17 cellular contexts compared by ENCODE assay signal in genomic region chr5:173319610-173320100, GRCh38. TPM values are rescaled to one million over a fixed set of nuclear protein-coding genes. Genes with fewer than 3 reads are reported as not detected.
A peak's percentile ranks its signal among the peaks of the same experiment; 100 is the strongest.
DNase-seq lines count a peak whose midpoint lies in the region; ATAC-seq and TF ChIP-seq lines count a peak whose summit lies in the region.
"Had no signal": no experiment of that assay in that cellular context is flagged by ENCODE, and none has a peak within 500 bp of the region (broad histone marks: within the 10 kb centered on the region; RNA-seq: fewer than 3 reads in every experiment).

No MANE protein-coding gene starts in this region.

- no peak overlapping the region for H3K27ac Mint-ChIP-seq in CD4-positive, alpha-beta T cell
- H3K27ac Mint-ChIP-seq: activated CD4-positive, alpha-beta memory T cell treated with anti-CD3 and anti-CD28 coated beads for 36 hours had no signal

- WGBS in heart left ventricle, 4 donors: 64 to 73% (median 71%) methylated on average over 6 of the region's 6 CpGs
- 69 to 78% methylated on average over 6 of the region's 6 CpGs for WGBS in testis, 2 donors
- WGBS in aorta, 2 donors: 80 to 83% methylated on average over 6 of the region's 6 CpGs

- H3K9me3 ChIP-seq in heart left ventricle (no peaks in the 10 kb centered on the region), muscle layer of duodenum (ENCODE audit: control insufficient read depth in 1 of 2, low read length in 2 of 2) (no peaks in the 10 kb centered on the region), testis (no peaks in the 10 kb centered on the region), aorta (ENCODE audit: control insufficient read depth, low read length) (no peaks in the 10 kb centered on the region), WERI-Rb-1 (ENCODE audit: severe bottlenecking) (no peaks in the 10 kb centered on the region), SJCRH30 (replicated peaks) (no peaks in the 10 kb centered on the region)
- H3K9me3 ChIP-seq in CD4-positive, alpha-beta T cell (ENCODE audit: control insufficient read depth, low read length): no peaks in the 10 kb centered on the region
- H3K9me3 ChIP-seq: psoas muscle had no signal

- H3K27me3 Mint-ChIP-seq in CD4-positive, alpha-beta T cell: peaks cover 89% of the 10 kb centered on the region

- no peak for DNase-seq in RWPE1 (ENCODE audit: low spot score)
- no peak for DNase-seq in heart left ventricle
- no peak for DNase-seq in testis
- no peak for DNase-seq in aorta
- DNase-seq in WERI-Rb-1: no peak
- DNase-seq in SJCRH30: no peak
- DNase-seq in CD4-positive, alpha-beta T cell: no peak
- DNase-seq: activated CD4-positive, alpha-beta memory T cell treated with anti-CD3 and anti-CD28 coated beads for 36 hours; activated T-cell treated with anti-CD3 and anti-CD28 coated beads for 4 hours; H9; NCI-H1417; NCI-H2171; NCI-H69; OCI-M1; T-helper 2 cell had no signal

- H3K36me3 Mint-ChIP-seq in CD4-positive, alpha-beta T cell (ENCODE audit: low read depth): no peaks in the 10 kb centered on the region

- TF ChIP-seq POLR2A in heart left ventricle (IDR thresholded peaks at IDR 0.05) (no peak), testis (IDR thresholded peaks at IDR 0.05) (no peak)

- no peaks in the 10 kb centered on the region for H3K9me3 Mint-ChIP-seq in CD4-positive, alpha-beta T cell
- H3K9me3 Mint-ChIP-seq: activated CD4-positive, alpha-beta memory T cell treated with anti-CD3 and anti-CD28 coated beads for 36 hours; H9 had no signal

- ATAC-seq in heart left ventricle: peak in 2 of 4 donors; percentile 33 to 39
- no peak for ATAC-seq in aorta (ENCODE audit: low FRiP score)
- no peak for ATAC-seq in CD4-positive, alpha-beta T cell (ENCODE audit: poor library complexity)

- intact Hi-C loops in heart left ventricle (cut with DNase I) (loop anchor here in 1 of 10 donors (10.0 kb wide), 1 partner anchor 255 kb away; no protein-coding TSS in a partner anchor), testis (cut with DNase I; ENCODE audit: low total_unique reads) (no loop called here), aorta (cut with DNase I) (no loop called here)
- intact Hi-C loops in CD4-positive, alpha-beta T cell (cut with DNase I, micrococcal nuclease): no loop called here

- peaks cover 0 to 7% (median 0%) of the 10 kb centered on the region in 9 donors for H3K36me3 ChIP-seq in heart left ventricle
- no peaks in the 10 kb centered on the region for H3K36me3 ChIP-seq in muscle layer of duodenum (ENCODE audit: control insufficient read depth in 1 of 2, insufficient read depth in 2 of 2, low read length in 2 of 2)
- H3K36me3 ChIP-seq in testis (ENCODE audit: low read depth, missing control alignments): no peaks in the 10 kb centered on the region
- H3K36me3 ChIP-seq in aorta (ENCODE audit: control insufficient read depth in 1 of 2, insufficient read depth in 2 of 2, low read length in 1 of 2): no peaks in the 10 kb centered on the region
- no peaks in the 10 kb centered on the region; the same call in 1 of the 2 replicates for H3K36me3 ChIP-seq in WERI-Rb-1
- H3K36me3 ChIP-seq in SJCRH30: peaks cover 97% of the 10 kb centered on the region

- POLR2A ChIA-PET in RWPE1 (lab: Yijun Ruan, JAX; ENCODE audit: low non-redundant PET): no interaction called here
- POLR2A ChIA-PET in CD4-positive, alpha-beta T cell (lab: Charles Lee): no interaction called here

- CTCF ChIA-PET in RWPE1 (lab: Yijun Ruan, JAX): interaction anchor here (0.5 to 1.1 kb wide), 4 partner anchors 130 to 445 kb away, joined by 3 to 4 read pairs (median 3); no protein-coding TSS in a partner anchor
- CTCF ChIA-PET in CD4-positive, alpha-beta T cell (lab: Charles Lee): no interaction called here

- H3K4me3 Mint-ChIP-seq in CD4-positive, alpha-beta T cell: no peak overlapping the region
- H3K4me3 Mint-ChIP-seq: activated CD4-positive, alpha-beta memory T cell treated with anti-CD3 and anti-CD28 coated beads for 36 hours; H9 had no signal

- H3K27me3 ChIP-seq in heart left ventricle (peaks cover 0 to 1% (median 0%) of the 10 kb centered on the region in 9 donors), muscle layer of duodenum (ENCODE audit: low read depth, low read length) (peaks cover 1% of the 10 kb centered on the region), testis (no peaks in the 10 kb centered on the region), aorta (ENCODE audit: control insufficient read depth in 1 of 2, insufficient read depth in 2 of 2, low read length in 1 of 2) (no peaks in the 10 kb centered on the region), WERI-Rb-1 (ENCODE audit: insufficient read depth, low read depth, severe bottlenecking) (no peaks in the 10 kb centered on the region), SJCRH30 (no peaks in the 10 kb centered on the region)
- peaks cover 28% of the 10 kb centered on the region for H3K27me3 ChIP-seq in CD4-positive, alpha-beta T cell (ENCODE audit: control insufficient read depth, insufficient read depth, low read length)

- H3K4me1 Mint-ChIP-seq in CD4-positive, alpha-beta T cell (ENCODE audit: low read depth): peaks cover 1% of the 10 kb centered on the region

- TF ChIP-seq CTCF in RWPE1 (conservative IDR thresholded peaks at IDR 0.05; ENCODE audit: low read depth) (no peak), heart left ventricle (IDR thresholded peaks at IDR 0.05) (no peak), testis (IDR thresholded peaks at IDR 0.05) (no peak), WERI-Rb-1 (IDR thresholded peaks at IDR 0.05; ENCODE audit: low read depth, low read length) (no peak)
- TF ChIP-seq CTCF in CD4-positive, alpha-beta T cell (IDR thresholded peaks at IDR 0.05): no peak

- H3K4me3 ChIP-seq in heart left ventricle (no peak overlapping the region), muscle layer of duodenum (ENCODE audit: low read depth in 1 of 2, low read length in 2 of 2) (no peak overlapping the region), testis (no peak overlapping the region), aorta (ENCODE audit: low read length in 2 of 2) (no peak overlapping the region), WERI-Rb-1 (ENCODE audit: low read depth, low read length) (no peak overlapping the region), SJCRH30 (no peak overlapping the region)
- H3K4me3 ChIP-seq: psoas muscle had no signal

- peak overlapping the region; percentile 3; the same call in 1 of the 2 replicates for H3K27ac ChIP-seq in RWPE1
- H3K27ac ChIP-seq in heart left ventricle: peak overlapping the region; percentile 21 to 88 (median 78)
- H3K27ac ChIP-seq in muscle layer of duodenum (ENCODE audit: low read length): peak overlapping the region; percentile 22
- peak overlapping the region; percentile 6 to 14 for H3K27ac ChIP-seq in testis
- H3K27ac ChIP-seq in aorta (ENCODE audit: low read depth in 1 of 2, low read length in 2 of 2): no peak overlapping the region
- no peak overlapping the region for H3K27ac ChIP-seq in WERI-Rb-1
- H3K27ac ChIP-seq in SJCRH30: no peak overlapping the region
- H3K27ac ChIP-seq in CD4-positive, alpha-beta T cell (ENCODE audit: low read depth, low read length): no peak overlapping the region
- H3K27ac ChIP-seq: psoas muscle had no signal

- H3K4me1 ChIP-seq in heart left ventricle: peaks cover 12 to 76% (median 53%) of the 10 kb centered on the region in 12 donors
- H3K4me1 ChIP-seq in muscle layer of duodenum (ENCODE audit: control insufficient read depth in 1 of 2, insufficient read depth in 2 of 2, low read length in 2 of 2): peaks cover 4 to 52% of the 10 kb centered on the region in 2 donors
- peaks cover 32% of the 10 kb centered on the region for H3K4me1 ChIP-seq in testis
- no peaks in the 10 kb centered on the region for H3K4me1 ChIP-seq in aorta (ENCODE audit: control insufficient read depth in 1 of 2, insufficient read depth in 2 of 2, low read length in 2 of 2)
- peaks cover 14% of the 10 kb centered on the region for H3K4me1 ChIP-seq in SJCRH30

RNA-seq across cellular contexts. Expression of gene STC2, which starts 8.6 kb away (rescaled TPM):
- 10 to 100 TPM in 4 of 9 donors, 1 to 10 TPM in 5; 3.9 to 15.0 (median 8.6) TPM for total RNA-seq in heart left ventricle
- 10 to 100 TPM in 1 of 2 donors, 1 to 10 TPM in 1; 6.2 to 15.2 TPM for polyA plus RNA-seq in heart left ventricle
- 1 to 10 TPM in 1 of 2 donors, under 1 TPM in 1; 0.87 to 2.0 TPM for total RNA-seq in testis
- polyA plus RNA-seq in testis (ENCODE audit: insufficient read depth, low read depth, low replicate concordance): 2.0 TPM
- 1 to 10 TPM; 4.9 to 7.9 TPM for total RNA-seq in aorta
- under 1 TPM; 0.03 to 0.75 TPM for polyA plus RNA-seq in aorta
- total RNA-seq in SJCRH30 (2014; rRNA removed; shearing (Covaris generic)): 114 TPM in 2 replicates
- total RNA-seq in CD4-positive, alpha-beta T cell: not detected

Comparison
In these comparisons a context has a peak if more than half of its experiments do, and no peak if none do; other contexts are left out.
1. H3K27ac ChIP-seq: peak in RWPE1 (single experiment), heart left ventricle (12 of 12), muscle layer of duodenum (single experiment) and testis (2 of 2); none in aorta (0 of 2), WERI-Rb-1 (single experiment), SJCRH30 (single experiment) and CD4-positive, alpha-beta T cell (single experiment).